ENCODE assay signal across 16 cellular contexts in the genomic region with DNA sequence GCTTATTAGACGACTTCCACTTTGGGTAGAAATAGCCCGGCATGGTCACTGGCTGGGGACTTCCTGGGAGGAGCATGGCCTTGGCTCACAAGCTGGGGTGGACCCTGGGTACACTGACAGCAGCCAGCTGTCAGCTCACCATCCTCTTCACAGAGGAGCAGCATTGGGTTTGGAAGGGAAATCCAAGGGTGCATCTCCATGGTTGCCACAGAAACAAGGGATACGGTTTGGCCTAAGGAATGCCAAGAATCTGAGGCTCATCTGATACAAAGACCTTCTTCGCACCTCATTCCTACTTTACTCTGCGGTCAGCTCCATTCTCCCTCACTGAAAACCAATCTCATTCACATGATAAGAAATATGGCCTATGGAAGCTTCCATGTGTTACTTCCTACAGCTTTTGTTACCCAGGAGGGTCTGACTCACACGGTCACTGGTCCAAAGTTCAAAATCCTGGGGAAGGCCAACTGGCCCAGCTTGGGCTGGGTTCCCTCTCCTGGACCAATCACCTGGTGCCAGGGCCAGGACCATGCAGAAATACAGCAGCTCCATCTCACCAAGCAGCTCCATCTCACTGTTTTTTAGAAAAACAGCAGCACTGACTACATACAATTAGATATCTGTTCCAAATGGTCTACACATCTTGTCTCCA. TPM values are rescaled to one million over a fixed set of nuclear protein-coding genes. Genes with fewer than 3 reads are reported as not detected.
DNase-seq lines count a peak whose midpoint lies in the region; TF ChIP-seq lines count a peak whose summit lies in the region.
"Had no signal": no experiment of that assay in that cellular context is flagged by ENCODE, and none has a peak within 500 bp of the region (broad histone marks: within the 10 kb centered on the region; RNA-seq: fewer than 3 reads in every experiment).

No MANE protein-coding gene starts in this region.

- H2BK15ac ChIP-seq in H9 (ENCODE audit: low read depth, low read length): no peak overlapping the region

- no peak overlapping the region for H3K14ac ChIP-seq in H9 (ENCODE audit: insufficient read depth, low read length)

- no peaks in the 10 kb centered on the region for H3K9me3 ChIP-seq in H9 (ENCODE audit: control insufficient read depth, low read depth, low read length)
- H3K9me3 ChIP-seq: SK-N-SH had no signal

- no peak overlapping the region for H3K56ac ChIP-seq in H9 (ENCODE audit: insufficient read length, low read depth, low read length)

- H3K27me3 Mint-ChIP-seq in H9 (ENCODE audit: low read depth) (peaks cover 33% of the 10 kb centered on the region), CD14-positive monocyte (ENCODE audit: low read depth in 3 of 3) (peaks cover 5 to 18% (median 12%) of the 10 kb centered on the region in 3 donors)

- H2BK120ac ChIP-seq in H9 (ENCODE audit: low read depth, low read length, poor library complexity, severe bottlenecking): no peak overlapping the region

- no peak overlapping the region for H3T11ph ChIP-seq in H9 (ENCODE audit: low read length)

- no peak overlapping the region for H4K5ac ChIP-seq in H9 (ENCODE audit: insufficient read length, low read depth, low read length)

- peak; percentile 46 for DNase-seq in H9
- peak; percentile 16 for DNase-seq in UCSD-AML1 (lab: John Stamatoyannopoulos, UW; ENCODE audit: unreplicated experiment)
- DNase-seq in iPS-NIHi11 (ENCODE audit: low spot score): peak; percentile 53
- peak; percentile 15 for DNase-seq in renal cortical epithelial cell (ENCODE audit: low read depth)
- DNase-seq in activated CD4-positive, alpha-beta T cell treated with anti-CD3 and anti-CD28 coated beads for 1 hour: no peak
- no peak for DNase-seq in cerebellar cortex (ENCODE audit: low spot score)
- DNase-seq in CD14-positive monocyte (ENCODE audit: low spot score): no peak
- no peak for DNase-seq in activated CD4-positive, alpha-beta T cell treated with anti-CD3 and anti-CD28 coated beads, Interleukin-2, amount 50 U/mL, for 48 hours
- DNase-seq: GOT3, Karpas-422, NCI-H2029, NCI-H2171 treated with DMSO at 0.1 percent for 48 hours, NCI-H774, PC-9, Right ventricle myocardium superior, SK-N-SH had no signal

- H2AK5ac ChIP-seq in H9 (ENCODE audit: insufficient read length, low read length): no peak overlapping the region

- intact Hi-C loops in CD14-positive monocyte (cut with micrococcal nuclease): loop anchor here in 1 of 2 donors (10.0 kb wide), 1 partner anchor 84 kb away; no protein-coding TSS in a partner anchor

- H3K27ac Mint-ChIP-seq in H9: no peak overlapping the region
- peak overlapping the region in 2 of 7 donors; percentile 76 to 84 for H3K27ac Mint-ChIP-seq in CD14-positive monocyte

- H4K8ac ChIP-seq in H9 (replicated peaks; ENCODE audit: insufficient read length, low read depth, low read length): no peak overlapping the region

- H3K18ac ChIP-seq in H9 (ENCODE audit: insufficient read length, low read depth, low read length): peak overlapping the region; percentile 11

- peaks cover 2 to 4% of the 10 kb centered on the region in 2 experiments; a peak in 2 of 5 replicates for H3K9me3 Mint-ChIP-seq in H9
- peaks cover 0 to 3% (median 0%) of the 10 kb centered on the region in 7 donors for H3K9me3 Mint-ChIP-seq in CD14-positive monocyte

- no peak overlapping the region for H2BK12ac ChIP-seq in H9 (ENCODE audit: insufficient read length, low read depth, low read length)

- no peaks in the 10 kb centered on the region for H3K36me3 Mint-ChIP-seq in H9 (ENCODE audit: insufficient read depth in 1 of 3, low read depth in 3 of 3)
- H3K36me3 Mint-ChIP-seq in CD14-positive monocyte: no peaks in the 10 kb centered on the region

- H3K27me3 ChIP-seq in H9 (ENCODE audit: insufficient read depth, low read length): no peaks in the 10 kb centered on the region

- H3K4me1 ChIP-seq in H9 (ENCODE audit: insufficient read depth, low read length): no peaks in the 10 kb centered on the region

- no peak overlapping the region for H2AFZ ChIP-seq in H9 (ENCODE audit: low read length)
- H2AFZ ChIP-seq: PC-9 had no signal

- H3K4me1 Mint-ChIP-seq in H9 (peaks cover 3 to 12% of the 10 kb centered on the region in 2 experiments), CD14-positive monocyte (peaks cover 39% of the 10 kb centered on the region)

- no peak overlapping the region for H3K27ac ChIP-seq in H9 (ENCODE audit: insufficient read length, low read depth, low read length)
- H3K27ac ChIP-seq: PC-9 had no signal

- H3K9ac ChIP-seq in H9 (ENCODE audit: extremely low read depth, insufficient read length, low read length): no peak overlapping the region
- H3K9ac ChIP-seq: SK-N-SH had no signal

- no peaks in the 10 kb centered on the region for H3K79me2 ChIP-seq in H9 (ENCODE audit: insufficient read depth, low read length)

- H3K79me1 ChIP-seq in H9 (ENCODE audit: insufficient read depth, low read depth, low read length, poor library complexity, severe bottlenecking): no peaks in the 10 kb centered on the region

- H4K91ac ChIP-seq in H9 (ENCODE audit: insufficient read length, low read depth, low read length): no peak overlapping the region

- no peak overlapping the region for H3K23ac ChIP-seq in H9 (ENCODE audit: insufficient read length, low read depth, low read length)

- H3K4me3 Mint-ChIP-seq in H9: no peak overlapping the region
- H3K4me3 Mint-ChIP-seq in CD14-positive monocyte: no peak overlapping the region

- TF ChIP-seq CTCF in H9 (conservative IDR thresholded peaks at IDR 0.05) (no peak), CD14-positive monocyte (IDR thresholded peaks at IDR 0.05) (no peak)

- H4K20me1 ChIP-seq in H9 (ENCODE audit: control insufficient read depth, insufficient read depth, insufficient read length): no peaks in the 10 kb centered on the region

- no peak overlapping the region for H2BK5ac ChIP-seq in H9 (ENCODE audit: insufficient read length, low read length)

- no peak overlapping the region for H3K4me2 ChIP-seq in H9 (ENCODE audit: insufficient read depth, insufficient read length, low read length)
- H3K4me2 ChIP-seq: PC-9, SK-N-SH had no signal

- no peak overlapping the region for H2BK20ac ChIP-seq in H9 (ENCODE audit: low read depth, low read length, poor library complexity, severe bottlenecking)

- no CpG with 5 or more reads among the region's 6 CpGs for WGBS in H9 (ENCODE audit: extremely low coverage, insufficient read length, low lambda C conversion rate)

- H3K23me2 ChIP-seq in H9 (ENCODE audit: insufficient read length, low read depth, low read length, poor library complexity, severe bottlenecking): no peaks in the 10 kb centered on the region

- no peak overlapping the region for H3K4ac ChIP-seq in H9 (ENCODE audit: low read depth, low read length)

RNA-seq across cellular contexts. Expression of a gene that starts 25.0 kb away (rescaled TPM):
- total RNA-seq in H9 (2021): 0.31 and 0.35 TPM in 2 replicates
- under 0.01 and 3.0 TPM in 2 replicates for total RNA-seq in renal cortical epithelial cell
- 10 to 100 TPM; 43.4 to 52.8 TPM for polyA plus RNA-seq in CD14-positive monocyte

Comparison
In these comparisons a context has a peak if more than half of its experiments do, and no peak if none do; other contexts are left out.
1. DNase-seq: peak in H9 (single experiment), UCSD-AML1 (single experiment), iPS-NIHi11 (single experiment) and renal cortical epithelial cell (single experiment); none in activated CD4-positive, alpha-beta T cell treated with anti-CD3 and anti-CD28 coated beads for 1 hour (single experiment), cerebellar cortex (single experiment), CD14-positive monocyte (single experiment) and activated CD4-positive, alpha-beta T cell treated with anti-CD3 and anti-CD28 coated beads, Interleukin-2, amount 50 U/mL, for 48 hours (0 of 2).